24 cellular contexts compared by ENCODE assay signal in the genomic region with DNA sequence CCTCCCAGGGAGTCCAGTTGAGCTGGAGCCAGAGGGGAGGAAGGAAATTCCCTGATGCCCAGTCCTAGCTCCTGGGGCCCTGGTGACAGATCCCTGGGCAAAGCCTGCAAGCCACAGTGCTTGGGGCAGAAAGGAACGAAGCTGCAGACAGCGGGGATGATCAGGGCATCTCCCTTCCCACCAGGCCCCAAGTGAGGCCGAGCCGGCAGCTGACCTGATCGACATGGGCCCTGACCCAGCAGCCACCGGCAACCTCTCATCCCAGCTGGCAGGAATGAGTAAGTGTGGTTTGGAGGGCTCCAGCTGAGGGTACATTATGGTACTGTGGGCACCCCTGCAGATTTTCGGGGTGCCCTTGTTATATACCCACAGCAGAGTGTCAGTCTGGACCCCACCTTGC.
"Had no signal": no experiment of that assay in that cellular context is flagged by ENCODE, and none has a peak within 500 bp of the region (broad histone marks: within the 10 kb centered on the region; RNA-seq: fewer than 3 reads in every experiment).

No MANE protein-coding gene starts in this region.

- H3K4me3 Mint-ChIP-seq: immature natural killer cell; natural killer cell treated with Interleukin-12 subunit alpha and Interleukin-12 subunit beta and Interleukin-15 and Interleukin-18, amount 100 ng/mL, for 72 hours; type B pancreatic cell had no signal

- H3K9me3 ChIP-seq: right lobe of liver had no signal

- H3K27ac ChIP-seq: coronary artery, right lobe of liver, WERI-Rb-1 had no signal

- H3K27me3 ChIP-seq: right lobe of liver had no signal

- H3K4me3 ChIP-seq: coronary artery, lung, right lobe of liver had no signal

- DNase-seq: activated CD4-positive, alpha-beta T cell treated with anti-CD3 and anti-CD28 coated beads for 48 hours; activated CD4-positive, alpha-beta T cell treated with anti-CD3 and anti-CD28 coated beads, Interleukin-2, amount 50 U/mL, for 48 hours; activated CD8-positive, alpha-beta memory T cell treated with anti-CD3 and anti-CD28 coated beads for 24 hours; activated CD8-positive, alpha-beta memory T cell treated with anti-CD3 and anti-CD28 coated beads, Interleukin-2, amount 50 U/mL, for 4 hours; activated T-cell treated with anti-CD3 and anti-CD28 coated beads, Interleukin-2, amount 50 U/mL, for 1 hour; anterior cingulate cortex; cerebellar nuclear complex; head of caudate nucleus; hypothalamus; immature natural killer cell; kidney; mesendoderm; right lobe of liver; stimulated activated CD4-positive, alpha-beta T cell treated with anti-CD3 and anti-CD28 coated beads, Interleukin-12 subunit alpha, Interleukin-12 subunit beta, amount 100 ng/mL, for 4 hours; stimulated activated CD4-positive, alpha-beta T cell treated with anti-CD3 and anti-CD28 coated beads, Interleukin-4, amount 100 ng/mL, for 1 hour; stimulated activated naive CD8-positive, alpha-beta T cell treated with anti-CD3 and anti-CD28 coated beads, Interleukin-15, amount 100 ng/mL, for 72 hours; substantia nigra; T-helper 9 cell; WERI-Rb-1 had no signal

- H3K27me3 Mint-ChIP-seq: natural killer cell treated with Interleukin-12 subunit alpha and Interleukin-12 subunit beta and Interleukin-15 and Interleukin-18, amount 100 ng/mL, for 72 hours; stimulated activated naive CD8-positive, alpha-beta T cell treated with anti-CD3 and anti-CD28 coated beads, Interleukin-15, amount 100 ng/mL, for 72 hours; type B pancreatic cell had no signal

- H3K27ac Mint-ChIP-seq: natural killer cell treated with Interleukin-12 subunit alpha and Interleukin-12 subunit beta and Interleukin-15 and Interleukin-18, amount 100 ng/mL, for 72 hours; type B pancreatic cell had no signal

- H3K36me3 Mint-ChIP-seq: natural killer cell treated with Interleukin-12 subunit alpha and Interleukin-12 subunit beta and Interleukin-15 and Interleukin-18, amount 100 ng/mL, for 72 hours had no signal

- ATAC-seq: left lobe of liver; natural killer cell treated with Interleukin-12 subunit alpha and Interleukin-12 subunit beta and Interleukin-15 and Interleukin-18, amount 100 ng/mL, for 72 hours; right lobe of liver had no signal
